ENCODE assay signal across 11 cellular contexts in the genomic region with DNA sequence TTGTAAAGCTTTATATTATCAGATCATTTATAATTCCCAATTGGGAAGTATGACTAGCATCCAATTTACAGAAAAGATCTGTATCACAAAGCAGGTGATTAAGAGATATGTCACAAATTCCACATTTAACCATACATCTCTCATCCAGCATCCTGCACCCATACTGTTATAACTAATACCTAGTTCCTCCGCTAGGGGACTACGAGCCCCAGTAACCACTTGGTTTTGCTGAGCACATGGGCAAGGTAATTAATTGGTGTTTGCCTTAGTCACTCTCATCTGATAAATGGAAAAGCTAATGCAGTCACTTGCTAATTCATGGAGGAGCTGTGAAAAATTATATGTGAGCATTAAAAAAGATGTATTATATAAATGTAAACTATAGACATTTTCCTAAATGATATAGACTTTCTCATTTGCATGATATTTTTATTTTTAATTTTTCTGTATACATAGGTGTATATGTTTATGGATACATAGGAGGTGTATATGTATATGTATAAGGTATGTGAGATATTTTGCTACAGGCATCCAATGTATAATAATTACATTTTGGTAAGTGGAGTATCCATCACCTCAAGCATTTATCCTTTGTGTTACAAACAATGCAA.
DNase-seq lines count a peak whose midpoint lies in the region; ATAC-seq and TF ChIP-seq lines count a peak whose summit lies in the region.
"Had no signal": no experiment of that assay in that cellular context is flagged by ENCODE, and none has a peak within 500 bp of the region (broad histone marks: within the 10 kb centered on the region; RNA-seq: fewer than 3 reads in every experiment).

No MANE protein-coding gene starts in this region.

- no peaks in the 10 kb centered on the region for H3K36me3 ChIP-seq in HEK293 (ENCODE audit: control insufficient read depth in 2 of 2, insufficient read depth in 1 of 2, low read length in 2 of 2)
- H3K36me3 ChIP-seq in PC-9 (ENCODE audit: low read depth): no peaks in the 10 kb centered on the region

- no peaks in the 10 kb centered on the region for H3K79me2 ChIP-seq in PC-9 (ENCODE audit: low read depth)

- no peaks in the 10 kb centered on the region for H3F3A ChIP-seq in PC-9 (ENCODE audit: insufficient read depth, low read depth)

- peak; percentile 20 for DNase-seq in ELR (ENCODE audit: low read depth)
- no peak for DNase-seq in PC-9
- peak; percentile 51 for DNase-seq in iPS-NIHi7 (ENCODE audit: extremely low spot score)
- DNase-seq in activated T-cell treated with anti-CD3 and anti-CD28 coated beads, Interleukin-2, amount 50 U/mL, for 4 hours: no peak
- no peak for DNase-seq in cortex of kidney (lab: John Stamatoyannopoulos, UW)
- DNase-seq: activated CD8-positive, alpha-beta memory T cell treated with anti-CD3 and anti-CD28 coated beads, Interleukin-2, amount 50 U/mL, for 48 hours; stimulated activated CD4-positive, alpha-beta T cell treated with anti-CD3 and anti-CD28 coated beads, Interleukin-2, amount 100 ng/mL, for 48 hours had no signal

- H3K9me3 ChIP-seq in HEK293 (ENCODE audit: control insufficient read depth, insufficient read depth, low read depth, low read length) (no peaks in the 10 kb centered on the region), PC-9 (ENCODE audit: insufficient read depth, low read depth) (no peaks in the 10 kb centered on the region)

- no peak overlapping the region for H2AFZ ChIP-seq in PC-9

- H3K4me1 Mint-ChIP-seq in activated T-cell treated with anti-CD3 and anti-CD28 coated beads, Interleukin-2, amount 50 U/mL, for 4 hours (ENCODE audit: low read depth): no peaks in the 10 kb centered on the region
- H3K4me1 Mint-ChIP-seq: memory B cell had no signal

- POLR2A ChIA-PET in HEK293 (lab: Yijun Ruan, JAX): no interaction called here
- POLR2A ChIA-PET in PC-9 (lab: Charles Lee; ENCODE audit: unreplicated experiment): no interaction called here

- H4K20me1 ChIP-seq in PC-9 (ENCODE audit: insufficient read depth): no peaks in the 10 kb centered on the region

- H3K4me2 ChIP-seq in PC-9: no peak overlapping the region

- H3K36me3 Mint-ChIP-seq in activated T-cell treated with anti-CD3 and anti-CD28 coated beads, Interleukin-2, amount 50 U/mL, for 4 hours (ENCODE audit: insufficient read depth): no peaks in the 10 kb centered on the region
- H3K36me3 Mint-ChIP-seq: memory B cell had no signal

- no peaks in the 10 kb centered on the region for H3K4me1 ChIP-seq in HEK293 (ENCODE audit: control insufficient read depth, insufficient read depth, low read length)
- no peaks in the 10 kb centered on the region for H3K4me1 ChIP-seq in PC-9 (replicated peaks; ENCODE audit: insufficient read depth)

- H3K9me3 Mint-ChIP-seq in activated T-cell treated with anti-CD3 and anti-CD28 coated beads, Interleukin-2, amount 50 U/mL, for 4 hours: peaks cover 18% of the 10 kb centered on the region

- H3K4me3 ChIP-seq in HEK293 (ENCODE audit: low read depth, low read length) (no peak overlapping the region), PC-9 (no peak overlapping the region)

- no peak for ATAC-seq in activated T-cell treated with anti-CD3 and anti-CD28 coated beads, Interleukin-2, amount 50 U/mL, for 4 hours
- ATAC-seq in HG03378 (IDR thresholded peaks at IDR 0.05; ENCODE audit: unreplicated experiment): no peak
- ATAC-seq in GM18517 (IDR thresholded peaks at IDR 0.05; ENCODE audit: unreplicated experiment): no peak

- H3K9me2 ChIP-seq in PC-9 (ENCODE audit: insufficient read depth): no peaks in the 10 kb centered on the region

- TF ChIP-seq CTCF in HEK293 (tag by site-specific recombination; IDR thresholded peaks at IDR 0.05): no peak
- TF ChIP-seq CTCF in PC-9 (conservative IDR thresholded peaks at IDR 0.05): peak; percentile 47; the same call in 1 of the 2 replicates

- CTCF ChIA-PET in HEK293 (lab: Yijun Ruan, JAX) (interaction anchor here (1.0 to 2.2 kb wide), 5 partner anchors 10 to 655 kb away, joined by 3 to 8 read pairs (median 5); no protein-coding TSS in a partner anchor), PC-9 (lab: Charles Lee) (no interaction called here)

- H3K4me3 Mint-ChIP-seq in activated T-cell treated with anti-CD3 and anti-CD28 coated beads, Interleukin-2, amount 50 U/mL, for 4 hours: no peak overlapping the region
- H3K4me3 Mint-ChIP-seq: memory B cell had no signal

- intact Hi-C loops in PC-9 (cut with micrococcal nuclease; ENCODE audit: unreplicated experiment): no loop called here

- no TSS peak for BruUV-seq in PC-9 (replicated peaks; lab: Mats Ljungman, UMichigan)

- H3K27me3 ChIP-seq in PC-9 (ENCODE audit: insufficient read depth, low read depth): no peaks in the 10 kb centered on the region

- H3K27ac ChIP-seq in HEK293 (ENCODE audit: extremely low read depth, low read depth, low read length): no peak overlapping the region
- H3K27ac ChIP-seq in PC-9: no peak overlapping the region

- H3K27me3 Mint-ChIP-seq in activated T-cell treated with anti-CD3 and anti-CD28 coated beads, Interleukin-2, amount 50 U/mL, for 4 hours (ENCODE audit: low read depth): no peaks in the 10 kb centered on the region
- H3K27me3 Mint-ChIP-seq: memory B cell had no signal

TF ChIP-seq in HEK293, 187 proteins besides CTCF, POLR2A, EP300 and RAD21:
- TF ChIP-seq ZNF473 (tag by site-specific recombination; IDR thresholded peaks at IDR 0.05) (no peak), ZNF654 (tag by site-specific recombination; IDR thresholded peaks at IDR 0.05; ENCODE audit: low read depth) (peak; percentile 17; the same call in 1 of the 2 replicates)
TF ChIP-seq in HEK293: peak in this region for 1.

Comparison
In these comparisons a context has a peak if more than half of its experiments do, and no peak if none do; other contexts are left out.
1. DNase-seq: peak in ELR (single experiment) and iPS-NIHi7 (single experiment); none in PC-9 (0 of 2), activated T-cell treated with anti-CD3 and anti-CD28 coated beads, Interleukin-2, amount 50 U/mL, for 4 hours (single experiment) and cortex of kidney (single experiment).